In genomic region chr1:48084826-48085225, GRCh38 we compare ENCODE assay signal across 17 cellular contexts.
"Had no signal": no experiment of that assay in that cellular context is flagged by ENCODE, and none has a peak within 500 bp of the region (broad histone marks: within the 10 kb centered on the region; RNA-seq: fewer than 3 reads in every experiment).

No MANE protein-coding gene starts in this region.

- DNase-seq: activated CD4-positive, alpha-beta T cell treated with anti-CD3 and anti-CD28 coated beads for 4 hours; activated CD4-positive, alpha-beta T cell treated with anti-CD3 and anti-CD28 coated beads, Interleukin-2, amount 50 U/mL, for 48 hours; activated CD4-positive, CD25-positive, alpha-beta regulatory T cell; activated CD8-positive, alpha-beta memory T cell treated with anti-CD3 and anti-CD28 coated beads, Interleukin-2, amount 50 U/mL, for 48 hours; activated naive CD4-positive, alpha-beta T cell treated with Interleukin-2 at 50 U/mL for 16 hours; activated naive CD8-positive, alpha-beta T cell treated with anti-CD3 and anti-CD28 coated beads for 36 hours; activated T-cell treated with anti-CD3 and anti-CD28 coated beads, Interleukin-2, amount 50 U/mL, for 4 hours; amniotic stem cell; foreskin melanocyte; midbrain; retina; sigmoid colon; stimulated activated CD4-positive, alpha-beta T cell treated with anti-CD3 and anti-CD28 coated beads, Interleukin-2, amount 100 ng/mL, for 48 hours; stimulated activated naive CD8-positive, alpha-beta T cell treated with anti-CD3 and anti-CD28 coated beads, Interleukin-15, Interleukin-2, amounts not matched to agents 100 U/mL and 50 U/mL, for 24 hours; SW 1271; T-helper 17 cell; upper lobe of right lung had no signal

- H3K27ac ChIP-seq: sigmoid colon, upper lobe of right lung had no signal

- H3K36me3 ChIP-seq: sigmoid colon, upper lobe of right lung had no signal

- H3K4me3 ChIP-seq: sigmoid colon, upper lobe of right lung had no signal

- ATAC-seq: activated T-cell treated with anti-CD3 and anti-CD28 coated beads, Interleukin-2, amount 50 U/mL, for 4 hours; stimulated activated naive CD8-positive, alpha-beta T cell treated with anti-CD3 and anti-CD28 coated beads, Interleukin-15, Interleukin-2, amounts not matched to agents 100 U/mL and 50 U/mL, for 24 hours; T-helper 17 cell; upper lobe of right lung had no signal

- H3K9me3 ChIP-seq: sigmoid colon, upper lobe of right lung had no signal

- H3K27me3 ChIP-seq: sigmoid colon had no signal
